ENCODE assay signal across 2 cellular contexts in the genomic region with DNA sequence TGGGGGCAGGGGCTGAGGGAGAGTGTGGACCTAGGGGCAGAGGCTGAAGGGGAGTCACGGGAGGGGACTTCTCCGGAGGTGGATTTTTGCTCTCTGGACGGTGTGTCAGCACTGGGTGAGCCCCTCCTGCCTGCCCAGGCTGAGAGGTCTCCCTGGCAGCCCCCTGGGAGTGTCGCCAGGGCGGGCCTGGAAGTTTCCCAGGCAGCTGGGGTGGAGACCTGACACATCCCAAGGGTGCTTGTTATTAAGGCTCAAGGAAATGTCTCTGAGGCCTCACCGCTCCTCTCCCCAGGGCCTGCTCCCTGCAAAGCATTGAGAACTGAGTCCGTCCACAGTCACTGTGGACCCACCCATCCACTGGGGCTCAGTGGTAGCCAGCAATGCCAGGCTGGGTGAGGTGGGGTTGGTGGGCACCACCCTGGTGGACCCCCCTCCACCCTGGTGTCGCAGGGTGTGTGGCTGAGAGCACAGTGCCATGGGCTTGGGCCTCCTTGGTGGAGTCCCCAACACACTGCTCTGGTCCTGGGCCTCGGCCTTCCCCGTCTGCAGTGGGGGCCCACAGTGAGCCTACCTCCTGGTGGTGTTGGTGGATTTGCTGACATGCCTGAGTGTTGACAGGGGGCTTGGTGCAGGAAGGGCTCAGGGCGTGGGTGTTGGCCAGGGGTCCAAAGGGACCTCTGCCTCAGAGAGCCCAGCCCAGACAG.
TF ChIP-seq lines count a peak whose summit lies in the region.

No MANE protein-coding gene starts in this region.

TF ChIP-seq in SK-N-SH, 30 proteins besides CTCF, POLR2A, EP300 and RAD21 (continued from another document):
- TF ChIP-seq, protein P1, sequence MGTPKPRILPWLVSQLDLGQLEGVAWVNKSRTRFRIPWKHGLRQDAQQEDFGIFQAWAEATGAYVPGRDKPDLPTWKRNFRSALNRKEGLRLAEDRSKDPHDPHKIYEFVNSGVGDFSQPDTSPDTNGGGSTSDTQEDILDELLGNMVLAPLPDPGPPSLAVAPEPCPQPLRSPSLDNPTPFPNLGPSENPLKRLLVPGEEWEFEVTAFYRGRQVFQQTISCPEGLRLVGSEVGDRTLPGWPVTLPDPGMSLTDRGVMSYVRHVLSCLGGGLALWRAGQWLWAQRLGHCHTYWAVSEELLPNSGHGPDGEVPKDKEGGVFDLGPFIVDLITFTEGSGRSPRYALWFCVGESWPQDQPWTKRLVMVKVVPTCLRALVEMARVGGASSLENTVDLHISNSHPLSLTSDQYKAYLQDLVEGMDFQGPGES (IDR thresholded peaks at IDR 0.05; ENCODE audit: low read depth, low read length), result no peak
- TF ChIP-seq GATA2 (CRISPR knock-in tag; IDR thresholded peaks at IDR 0.05) (no peak), RCOR1 (IDR thresholded peaks at IDR 0.05; ENCODE audit: low read length) (no peak), ELF1 (IDR thresholded peaks at IDR 0.05) (no peak), FOSL2 (IDR thresholded peaks at IDR 0.05; ENCODE audit: borderline replicate concordance, low read depth) (no peak), USF2 (IDR thresholded peaks at IDR 0.05; ENCODE audit: borderline replicate concordance, low read depth, low read length) (no peak), TCF12 (IDR thresholded peaks at IDR 0.05) (no peak), SMC3 (IDR thresholded peaks at IDR 0.05; ENCODE audit: low read depth, low read length) (no peak), NRF1 (IDR thresholded peaks at IDR 0.05; ENCODE audit: low read depth, low read length) (no peak), TAF1 (IDR thresholded peaks at IDR 0.05; ENCODE audit: borderline replicate concordance, low read depth, low read length) (no peak), SIN3A (IDR thresholded peaks at IDR 0.05; ENCODE audit: borderline replicate concordance, low read depth, low read length) (no peak), TEAD4 (IDR thresholded peaks at IDR 0.05; ENCODE audit: borderline replicate concordance, insufficient read depth) (no peak), MXI1 (IDR thresholded peaks at IDR 0.05; ENCODE audit: low read depth, low read length) (no peak), POLR2AphosphoS5 (IDR thresholded peaks at IDR 0.05; ENCODE audit: low read depth, low read length) (no peak), FOXJ3 (CRISPR knock-in tag; IDR thresholded peaks at IDR 0.05) (no peak), RXRA (IDR thresholded peaks at IDR 0.05; ENCODE audit: borderline replicate concordance, low read depth) (no peak)
- TF ChIP-seq, protein P2, sequence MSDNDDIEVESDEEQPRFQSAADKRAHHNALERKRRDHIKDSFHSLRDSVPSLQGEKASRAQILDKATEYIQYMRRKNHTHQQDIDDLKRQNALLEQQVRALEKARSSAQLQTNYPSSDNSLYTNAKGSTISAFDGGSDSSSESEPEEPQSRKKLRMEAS (IDR thresholded peaks at IDR 0.05; ENCODE audit: low read depth), result no peak

TF ChIP-seq in SK-N-SH treated with all-trans-retinoic acid at 6 μM for 48 hours, 23 proteins besides CTCF, POLR2A, EP300 and RAD21 (continued from another document):
- TF ChIP-seq, protein P3, sequence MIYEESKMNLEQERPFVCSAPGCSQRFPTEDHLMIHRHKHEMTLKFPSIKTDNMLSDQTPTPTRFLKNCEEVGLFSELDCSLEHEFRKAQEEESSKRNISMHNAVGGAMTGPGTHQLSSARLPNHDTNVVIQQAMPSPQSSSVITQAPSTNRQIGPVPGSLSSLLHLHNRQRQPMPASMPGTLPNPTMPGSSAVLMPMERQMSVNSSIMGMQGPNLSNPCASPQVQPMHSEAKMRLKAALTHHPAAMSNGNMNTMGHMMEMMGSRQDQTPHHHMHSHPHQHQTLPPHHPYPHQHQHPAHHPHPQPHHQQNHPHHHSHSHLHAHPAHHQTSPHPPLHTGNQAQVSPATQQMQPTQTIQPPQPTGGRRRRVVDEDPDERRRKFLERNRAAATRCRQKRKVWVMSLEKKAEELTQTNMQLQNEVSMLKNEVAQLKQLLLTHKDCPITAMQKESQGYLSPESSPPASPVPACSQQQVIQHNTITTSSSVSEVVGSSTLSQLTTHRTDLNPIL (CRISPR knock-in tag; IDR thresholded peaks at IDR 0.05; ENCODE audit: low read depth), result no peak
- TF ChIP-seq GLIS3 (CRISPR knock-in tag; IDR thresholded peaks at IDR 0.05), result no peak
- TF ChIP-seq ZFP30 (CRISPR knock-in tag; IDR thresholded peaks at IDR 0.05), result no peak
- no peak for TF ChIP-seq ARNTL (CRISPR knock-in tag; IDR thresholded peaks at IDR 0.05; ENCODE audit: borderline replicate concordance, low read depth)
- no peak for TF ChIP-seq ZNF8 (CRISPR knock-in tag; IDR thresholded peaks at IDR 0.05)
- TF ChIP-seq ESRRG (CRISPR knock-in tag; IDR thresholded peaks at IDR 0.05), result no peak
